25 cellular contexts compared by ENCODE assay signal in genomic region chr1:114618606-114619005, GRCh38.
"Had no signal": no experiment of that assay in that cellular context is flagged by ENCODE, and none has a peak within 500 bp of the region (broad histone marks: within the 10 kb centered on the region; RNA-seq: fewer than 3 reads in every experiment).

No MANE protein-coding gene starts in this region.

- H3K36me3 ChIP-seq: neural progenitor cell, thoracic aorta had no signal

- FAIRE-seq: colon, urothelium cell line had no signal

- H3K4me2 ChIP-seq: hepatocyte, neural progenitor cell had no signal

- H3K9me3 ChIP-seq: gastroesophageal sphincter, heart left ventricle, left lung, right atrium auricular region, thoracic aorta, tibial nerve, upper lobe of left lung had no signal

- H2AFZ ChIP-seq: hepatocyte, neural progenitor cell, parathyroid adenoma had no signal

- ATAC-seq: gastroesophageal sphincter; heart left ventricle; left cardiac atrium; left lung; naive thymus-derived CD4-positive, alpha-beta T cell; sciatic nerve; stimulated activated memory B cell treated with anti-CD40 and anti-IgM and Interleukin-4, amounts not matched to agents 10 μg/mL and 1 μg/mL and 100 μg/mL, for 72 hours had no signal

- H3K27ac ChIP-seq: dorsolateral prefrontal cortex, gastroesophageal sphincter, heart left ventricle, hepatocyte, left lung, neural progenitor cell, parathyroid adenoma, right atrium auricular region, thoracic aorta, tibial nerve, upper lobe of left lung had no signal

- H3K79me2 ChIP-seq: hepatocyte, parathyroid adenoma had no signal

- H3K4me1 ChIP-seq: heart left ventricle, left lung, neural progenitor cell, parathyroid adenoma, right atrium auricular region, tibial nerve, upper lobe of left lung had no signal

- DNase-seq: dorsolateral prefrontal cortex; effector CD4-positive, alpha-beta T cell; endodermal cell; erythroblast; foreskin fibroblast; heart left ventricle; left cardiac atrium; left lung; mesendoderm; midbrain; naive thymus-derived CD4-positive, alpha-beta T cell; stimulated activated CD4-positive, alpha-beta T cell treated with anti-CD3 and anti-CD28 coated beads, Interleukin-2, amount 100 ng/mL, for 24 hours; stimulated activated CD4-positive, alpha-beta T cell treated with anti-CD3 and anti-CD28 coated beads, Interleukin-4, amount 100 ng/mL, for 24 hours had no signal

- H3K9ac ChIP-seq: neural progenitor cell, parathyroid adenoma had no signal

- H3K4me3 ChIP-seq: dorsolateral prefrontal cortex, gastroesophageal sphincter, heart left ventricle, hepatocyte, left lung, neural progenitor cell, right atrium auricular region, thoracic aorta, tibial nerve, upper lobe of left lung had no signal

- H3K27me3 ChIP-seq: dorsolateral prefrontal cortex, gastroesophageal sphincter, heart left ventricle, hepatocyte, left lung, neural progenitor cell, right atrium auricular region, tibial nerve, upper lobe of left lung had no signal
